In the genomic region with DNA sequence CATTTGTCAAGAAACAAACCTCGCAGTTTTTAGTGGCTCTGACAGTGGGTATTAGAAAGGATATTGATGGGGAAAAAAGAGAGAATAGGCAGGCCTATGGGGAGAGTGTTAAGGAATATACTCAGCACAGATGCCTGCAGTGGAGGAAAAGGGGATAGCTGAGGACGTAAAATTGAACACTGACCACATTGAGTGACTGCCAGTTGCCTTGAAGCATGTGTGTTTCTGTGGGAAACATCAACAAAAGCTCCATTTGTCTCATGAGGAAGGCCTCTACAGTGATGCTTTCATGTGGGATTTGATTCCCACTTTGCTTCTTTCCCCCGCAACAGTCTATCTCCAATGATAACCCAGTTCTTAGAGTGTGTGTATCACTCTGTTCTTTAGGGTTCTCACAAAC, we compare ENCODE assay signal across 13 cellular contexts.
DNase-seq lines count a peak whose midpoint lies in the region; ATAC-seq and TF ChIP-seq lines count a peak whose summit lies in the region.
"Had no signal": no experiment of that assay in that cellular context is flagged by ENCODE, and none has a peak within 500 bp of the region (broad histone marks: within the 10 kb centered on the region; RNA-seq: fewer than 3 reads in every experiment).

No MANE protein-coding gene starts in this region.

- H3K4me3 Mint-ChIP-seq in progenitor cell of endocrine pancreas (ENCODE audit: low read depth) = no peak overlapping the region
- H3K4me3 Mint-ChIP-seq: CD8-positive, alpha-beta T cell had no signal

- H3K27ac Mint-ChIP-seq in progenitor cell of endocrine pancreas = no peak overlapping the region
- H3K27ac Mint-ChIP-seq: CD8-positive, alpha-beta T cell had no signal

- no peak for ATAC-seq in HG03521 (IDR thresholded peaks at IDR 0.05; ENCODE audit: unreplicated experiment)
- ATAC-seq in GM21786 (IDR thresholded peaks at IDR 0.05; ENCODE audit: unreplicated experiment) = no peak
- ATAC-seq: A549; CD8-positive, alpha-beta T cell had no signal

- H3K27me3 Mint-ChIP-seq in progenitor cell of endocrine pancreas = no peaks in the 10 kb centered on the region

- no peak for TF ChIP-seq CTCF in progenitor cell of endocrine pancreas (IDR thresholded peaks at IDR 0.05; ENCODE audit: unreplicated experiment)

- peaks cover 2% of the 10 kb centered on the region for H3K4me1 Mint-ChIP-seq in progenitor cell of endocrine pancreas (ENCODE audit: low read depth)

- H3K9me3 Mint-ChIP-seq in progenitor cell of endocrine pancreas (ENCODE audit: low read depth) = no peaks in the 10 kb centered on the region

- peak; percentile 75 for DNase-seq in SK-MEL-5 (ENCODE audit: low read depth, low spot score)
- DNase-seq in globus pallidus (ENCODE audit: low spot score) = peak; percentile 90
- peak; percentile 33 for DNase-seq in middle frontal gyrus (ENCODE audit: extremely low spot score, low spot score)
- DNase-seq in superior temporal gyrus (ENCODE audit: extremely low spot score) = peak; percentile 87
- DNase-seq in progenitor cell of endocrine pancreas (ENCODE audit: low spot score, unreplicated experiment) = no peak
- DNase-seq: CD8-positive, alpha-beta T cell; NCI-H1417 treated with DMSO at 0.1 percent for 48 hours; NCI-H187 treated with DMSO at 0.1 percent for 48 hours; NCI-H345; NCI-H524 treated with DMSO at 0.1 percent for 48 hours had no signal

- no peaks in the 10 kb centered on the region for H3K36me3 Mint-ChIP-seq in progenitor cell of endocrine pancreas (ENCODE audit: insufficient read depth)
- H3K36me3 Mint-ChIP-seq: CD8-positive, alpha-beta T cell had no signal

- in situ Hi-C loops in SK-MEL-5 (cut with HindIII; ENCODE audit: low pct_unique_long_range_greater_than_20kb, low sequenced_read_pairs) = no loop called here
